8 cellular contexts compared by ENCODE assay signal in genomic region chr12:27332407-27333310, GRCh38. TPM values are rescaled to one million over a fixed set of nuclear protein-coding genes. Genes with fewer than 3 reads are reported as not detected.
DNase-seq lines count a peak whose midpoint lies in the region; ATAC-seq, FAIRE-seq and TF ChIP-seq lines count a peak whose summit lies in the region.

BMAL2 (plus strand) TSS chr12:27332836; CDS start chr12:27333073, 237 bp downstream.

- peak within 1 kb of the TSS; percentile 69 for H3K4me3 ChIP-seq in OCI-LY1 (ENCODE audit: low read depth, low read length, poor library complexity, severe bottlenecking)
- peak within 1 kb of the TSS; percentile 59 to 76 (median 68) for H3K4me3 ChIP-seq in pancreas

- no peak for FAIRE-seq in pancreas (lab: Jason Lieb, UNC)

- peak within 1 kb of the TSS; percentile 90 for H2AFZ ChIP-seq in OCI-LY1 (ENCODE audit: low read length)

- no peaks in the 10 kb centered on the region for H3K9me3 ChIP-seq in OCI-LY1 (ENCODE audit: low read length)
- no peaks in the 10 kb centered on the region for H3K9me3 ChIP-seq in pancreas

- peak within 1 kb of the TSS; percentile 54; the same call in 1 of the 2 replicates for H3K9ac ChIP-seq in OCI-LY1 (ENCODE audit: low read length)

- H3K27ac ChIP-seq in OCI-LY1 (ENCODE audit: low read depth, low read length, poor library complexity, severe bottlenecking) (no peak within 1 kb of the TSS), pancreas (peak within 1 kb of the TSS in 2 of 4 donors; percentile 36 to 46)

- TF ChIP-seq CTCF in OCI-LY1 (IDR thresholded peaks at IDR 0.05; ENCODE audit: low read length) (no peak), pancreas (IDR thresholded peaks at IDR 0.05) (no peak)

- no peaks in the 10 kb centered on the region for H3K36me3 ChIP-seq in OCI-LY1 (ENCODE audit: insufficient read depth, low read length)
- no peaks in the 10 kb centered on the region for H3K36me3 ChIP-seq in pancreas

- H3K4me1 ChIP-seq in OCI-LY1 (ENCODE audit: insufficient read depth, low read length, severe bottlenecking), result peaks cover 12% of the 10 kb centered on the region
- peaks cover 9 to 33% (median 10%) of the 10 kb centered on the region in 3 donors for H3K4me1 ChIP-seq in pancreas

- H3K9me2 ChIP-seq in OCI-LY1 (ENCODE audit: low read depth, low read length), result no peaks in the 10 kb centered on the region

- ATAC-seq in HG03432 (IDR thresholded peaks at IDR 0.05; ENCODE audit: unreplicated experiment) (peak; percentile 55), pancreas (peak; percentile 55 to 79 (median 60))

- no peaks in the 10 kb centered on the region for H4K20me1 ChIP-seq in OCI-LY1 (ENCODE audit: insufficient read depth, low read length)

- DNase-seq in CD1c-positive myeloid dendritic cell (ENCODE audit: extremely low spot score), result peak; percentile 72
- peak; percentile 62 for DNase-seq in GM19238 (ENCODE audit: insufficient read length, low spot score)
- DNase-seq in activated T-helper 9 cell treated with anti-CD3 and anti-CD28 coated beads, Interleukin-2, amount 50 U/mL, for 16 hours (ENCODE audit: low read depth), result peak; percentile 17
- no peak for DNase-seq in glomerular endothelial cell (ENCODE audit: extremely low read depth, low read depth, low spot score)
- DNase-seq in pancreas, result peak; percentile 30 to 83 (median 42)
- no peak for DNase-seq in OCI-M2 (lab: John Stamatoyannopoulos, UW; ENCODE audit: unreplicated experiment)

- no peaks in the 10 kb centered on the region for H3K79me2 ChIP-seq in OCI-LY1 (ENCODE audit: insufficient read depth, low read length)

- H3F3A ChIP-seq in OCI-LY1 (ENCODE audit: insufficient read depth, low read length), result no peaks in the 10 kb centered on the region

- peak within 1 kb of the TSS; percentile 82 for H3K4me2 ChIP-seq in OCI-LY1 (ENCODE audit: low read length)

- 2% methylated on average over 70 to 91 of the region's 92 CpGs for WGBS in pancreas, 2 donors

- intact Hi-C loops in pancreas (cut with DNase I), result no loop called here

- H3K27me3 ChIP-seq in OCI-LY1 (ENCODE audit: insufficient read depth, low read length) (no peaks in the 10 kb centered on the region; the same call in 1 of the 2 replicates), pancreas (no peaks in the 10 kb centered on the region)

RNA-seq across cellular contexts. Expression of gene BMAL2, which starts in this region (rescaled TPM):
- total RNA-seq in glomerular endothelial cell (30.1 and 33.3 TPM in 2 replicates), pancreas (1 to 10 TPM in 5 of 6 donors, under 1 TPM in 1; 0.94 to 9.5 (median 3.4) TPM)
- 1 to 10 TPM in 1 of 2 donors, under 1 TPM in 1; 0.61 to 2.0 TPM for polyA plus RNA-seq in pancreas

Comparison
In these comparisons a context has a peak if more than half of its experiments do, and no peak if none do; other contexts are left out.
1. DNase-seq: peak in CD1c-positive myeloid dendritic cell (single experiment), GM19238 (single experiment), activated T-helper 9 cell treated with anti-CD3 and anti-CD28 coated beads, Interleukin-2, amount 50 U/mL, for 16 hours (single experiment) and pancreas (6 of 6); none in glomerular endothelial cell (single experiment) and OCI-M2 (single experiment).